ENCODE assay signal across 9 cellular contexts in the genomic region with DNA sequence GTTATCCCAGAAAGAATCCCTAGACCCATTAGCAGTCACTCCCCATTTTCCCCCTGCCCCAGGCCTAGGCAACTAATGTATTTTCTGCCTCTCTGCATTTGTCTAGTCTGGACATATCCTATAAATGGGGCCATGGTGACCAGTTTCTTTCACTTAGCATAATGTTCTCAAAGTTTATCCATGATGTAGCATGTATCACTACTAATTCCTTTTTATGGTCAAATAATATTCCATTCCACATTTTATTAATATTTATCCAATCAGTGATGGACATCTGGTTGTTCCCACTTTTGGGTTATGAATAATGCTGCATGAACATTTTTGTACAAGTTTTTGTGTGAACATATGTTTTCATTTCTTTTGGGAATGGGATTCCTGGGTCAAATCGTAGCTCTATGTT. TPM values are rescaled to one million over a fixed set of nuclear protein-coding genes. Genes with fewer than 3 reads are reported as not detected.
A peak's percentile ranks its signal among the peaks of the same experiment; 100 is the strongest.
DNase-seq lines count a peak whose midpoint lies in the region; ATAC-seq and TF ChIP-seq lines count a peak whose summit lies in the region.
"Had no signal": no experiment of that assay in that cellular context is flagged by ENCODE, and none has a peak within 500 bp of the region (broad histone marks: within the 10 kb centered on the region; RNA-seq: fewer than 3 reads in every experiment).

No MANE protein-coding gene starts in this region.

- intact Hi-C loops in left ventricle myocardium inferior (cut with micrococcal nuclease) = no loop called here
- intact Hi-C loops in left cardiac atrium (cut with DNase I) = no loop called here
- intact Hi-C loops in colonic mucosa (cut with DNase I) = no loop called here
- intact Hi-C loops in upper lobe of right lung (cut with DNase I) = no loop called here
- intact Hi-C loops in sciatic nerve (cut with DNase I) = no loop called here

- peak overlapping the region; percentile 87 for H3K4me3 ChIP-seq in left ventricle myocardium inferior
- H3K4me3 ChIP-seq in colonic mucosa = peak overlapping the region; percentile 90
- peak overlapping the region; percentile 64 for H3K4me3 ChIP-seq in mucosa of stomach (ENCODE audit: low read length)
- peak overlapping the region; percentile 64 for H3K4me3 ChIP-seq in upper lobe of right lung

- H3K9ac ChIP-seq in colonic mucosa (ENCODE audit: low read depth in 2 of 2, low read length in 2 of 2) (peak overlapping the region in 1 of 2 donors; percentile 91), mucosa of stomach (ENCODE audit: low read length) (peak overlapping the region; percentile 96)

- H3K27ac ChIP-seq in left ventricle myocardium inferior (replicated peaks) = peak overlapping the region; percentile 99
- H3K27ac ChIP-seq in colonic mucosa = peak overlapping the region; percentile 94
- H3K27ac ChIP-seq in upper lobe of right lung = peak overlapping the region; percentile 97

- DNase-seq in left ventricle myocardium inferior (no peak), left cardiac atrium (no peak), colonic mucosa (no peak), upper lobe of right lung (no peak), NCI-H446 (lab: John Stamatoyannopoulos, UW) (no peak), sciatic nerve (ENCODE audit: low spot score) (no peak)
- DNase-seq: T1000 had no signal

- ATAC-seq in left cardiac atrium (no peak), upper lobe of right lung (no peak), GM19351 (IDR thresholded peaks at IDR 0.05; ENCODE audit: unreplicated experiment) (no peak), sciatic nerve (no peak)

- H3K36me3 ChIP-seq in left ventricle myocardium inferior (no peaks in the 10 kb centered on the region), colonic mucosa (no peaks in the 10 kb centered on the region), mucosa of stomach (ENCODE audit: control insufficient read depth, insufficient read depth, low read length) (no peaks in the 10 kb centered on the region), upper lobe of right lung (no peaks in the 10 kb centered on the region)

- H3K27me3 ChIP-seq in left ventricle myocardium inferior (ENCODE audit: low read depth) (no peaks in the 10 kb centered on the region), colonic mucosa (no peaks in the 10 kb centered on the region), mucosa of stomach (ENCODE audit: control insufficient read depth, insufficient read depth, low read length) (no peaks in the 10 kb centered on the region), upper lobe of right lung (no peaks in the 10 kb centered on the region)

- peaks cover 60% of the 10 kb centered on the region for H3K4me1 ChIP-seq in left ventricle myocardium inferior
- no peaks in the 10 kb centered on the region for H3K4me1 ChIP-seq in colonic mucosa
- H3K4me1 ChIP-seq in mucosa of stomach (ENCODE audit: control insufficient read depth, insufficient read depth, low read length) = peaks cover 10% of the 10 kb centered on the region
- H3K4me1 ChIP-seq in upper lobe of right lung = peaks cover 27% of the 10 kb centered on the region

- TF ChIP-seq CTCF in left ventricle myocardium inferior (IDR thresholded peaks at IDR 0.05; ENCODE audit: borderline replicate concordance) (no peak), colonic mucosa (IDR thresholded peaks at IDR 0.05) (no peak), upper lobe of right lung (IDR thresholded peaks at IDR 0.05) (no peak)

- H3K9me3 ChIP-seq in left ventricle myocardium inferior (replicated peaks) (no peaks in the 10 kb centered on the region), colonic mucosa (no peaks in the 10 kb centered on the region), mucosa of stomach (ENCODE audit: control insufficient read depth, low read length) (no peaks in the 10 kb centered on the region), upper lobe of right lung (no peaks in the 10 kb centered on the region)

RNA-seq across cellular contexts. Expression of a gene that starts 1.5 kb away (rescaled TPM):
- 23.3 TPM for total RNA-seq in left ventricle myocardium inferior
- 10 to 100 TPM; 19.2 to 25.6 TPM for total RNA-seq in left cardiac atrium
- total RNA-seq in colonic mucosa = 10 to 100 TPM; 30.9 to 56.5 TPM
- total RNA-seq in upper lobe of right lung = 83.9 TPM
- total RNA-seq in sciatic nerve = 50.7 TPM
